Comparison of ENCODE assay signal across 31 cellular contexts in the genomic region with DNA sequence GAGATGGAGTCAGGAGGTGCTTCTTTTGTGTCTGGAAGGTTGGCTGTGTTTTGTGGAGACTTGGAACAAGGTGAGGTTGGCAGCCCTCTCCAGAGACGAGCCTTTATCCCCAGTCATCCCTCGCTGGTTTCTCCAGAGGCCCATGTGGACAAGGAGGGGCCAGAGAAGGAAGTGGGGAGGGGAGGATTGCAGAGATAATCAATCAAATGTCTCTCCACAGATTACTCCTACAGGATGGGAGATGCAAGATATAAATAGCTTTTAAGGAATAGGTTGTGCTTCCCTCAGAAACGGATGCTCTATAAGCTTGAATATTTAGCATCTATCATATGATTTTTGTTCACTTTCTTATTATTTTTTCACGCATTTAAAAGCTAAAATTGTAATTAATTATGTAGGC.
"Had no signal": no experiment of that assay in that cellular context is flagged by ENCODE, and none has a peak within 500 bp of the region (broad histone marks: within the 10 kb centered on the region; RNA-seq: fewer than 3 reads in every experiment).

No MANE protein-coding gene starts in this region.

- FAIRE-seq: endometrium, islet of Langerhans, small intestine had no signal

- H3K4me1 Mint-ChIP-seq: naive B cell; stimulated activated naive B cell treated with anti-CD40 and anti-IgM and Interleukin-4, amounts not matched to agents 10 μg/mL and 1 μg/mL and 100 μg/mL, for 72 hours had no signal

- H3K27me3 ChIP-seq: esophagus squamous epithelium, heart right ventricle, ovary, right lobe of liver, suprapubic skin, transverse colon, upper lobe of right lung, uterus had no signal

- H3K9me3 ChIP-seq: esophagus squamous epithelium, heart right ventricle, mucosa of descending colon, ovary, right lobe of liver, suprapubic skin, transverse colon, upper lobe of right lung, uterus had no signal

- ATAC-seq: effector memory CD8-positive, alpha-beta T cell; heart right ventricle; left colon; mucosa of descending colon; natural killer cell treated with Interleukin-12 subunit alpha and Interleukin-12 subunit beta and Interleukin-15 and Interleukin-18, amount 100 ng/mL, for 72 hours; right lobe of liver; stimulated activated naive B cell treated with anti-CD40 and anti-IgM and Interleukin-4, amounts not matched to agents 10 μg/mL and 1 μg/mL and 100 μg/mL, for 72 hours; upper lobe of right lung had no signal

- H3K4me1 ChIP-seq: esophagus squamous epithelium, heart right ventricle, right lobe of liver, suprapubic skin, transverse colon, upper lobe of right lung, uterus had no signal

- H3K36me3 ChIP-seq: esophagus squamous epithelium, heart right ventricle, ovary, right lobe of liver, suprapubic skin, transverse colon, upper lobe of right lung, uterus had no signal

- H3K4me3 Mint-ChIP-seq: effector memory CD8-positive, alpha-beta T cell; mesothelial cell of epicardium; naive B cell; natural killer cell treated with Interleukin-12 subunit alpha and Interleukin-12 subunit beta and Interleukin-15 and Interleukin-18, amount 100 ng/mL, for 72 hours; neural crest cell; stimulated activated naive B cell treated with anti-CD40 and anti-IgM and Interleukin-4, amounts not matched to agents 10 μg/mL and 1 μg/mL and 100 μg/mL, for 72 hours; stimulated activated naive CD8-positive, alpha-beta T cell treated with anti-CD3 and anti-CD28 coated beads, Interleukin-15, Interleukin-2, amounts not matched to agents 100 ng/mL and 50 ng/mL, for 24 hours had no signal

- H3K27me3 Mint-ChIP-seq: effector memory CD8-positive, alpha-beta T cell; natural killer cell treated with Interleukin-12 subunit alpha and Interleukin-12 subunit beta and Interleukin-15 and Interleukin-18, amount 100 ng/mL, for 72 hours; progenitor cell of endocrine pancreas; stimulated activated naive B cell treated with anti-CD40 and anti-IgM and Interleukin-4, amounts not matched to agents 10 μg/mL and 1 μg/mL and 100 μg/mL, for 72 hours; stimulated activated naive CD8-positive, alpha-beta T cell treated with anti-CD3 and anti-CD28 coated beads, Interleukin-15, Interleukin-2, amounts not matched to agents 100 ng/mL and 50 ng/mL, for 24 hours had no signal

- DNase-seq: cortex of kidney; effector memory CD8-positive, alpha-beta T cell; erythroblast; esophagus squamous epithelium; foreskin melanocyte; glutamatergic neuron; heart right ventricle; hippocampal formation; left colon; mesenchymal stem cell; mucosa of descending colon; naive B cell; nucleus accumbens; ovary; right lobe of liver; small intestine; stimulated activated CD4-positive, alpha-beta T cell treated with anti-CD3 and anti-CD28 coated beads, Interleukin-15, amount 100 ng/mL, for 24 hours; stimulated activated CD4-positive, alpha-beta T cell treated with anti-CD3 and anti-CD28 coated beads, Interleukin-2, amount 100 ng/mL, for 48 hours; stimulated activated naive B cell treated with anti-CD40 and anti-IgM and Interleukin-4, amounts not matched to agents 10 μg/mL and 1 μg/mL and 100 μg/mL, for 72 hours; transverse colon; upper lobe of right lung; uterus had no signal

- H3K27ac Mint-ChIP-seq: effector memory CD8-positive, alpha-beta T cell; naive B cell; natural killer cell treated with Interleukin-12 subunit alpha and Interleukin-12 subunit beta and Interleukin-15 and Interleukin-18, amount 100 ng/mL, for 72 hours; progenitor cell of endocrine pancreas; stimulated activated naive B cell treated with anti-CD40 and anti-IgM and Interleukin-4, amounts not matched to agents 10 μg/mL and 1 μg/mL and 100 μg/mL, for 72 hours; stimulated activated naive CD8-positive, alpha-beta T cell treated with anti-CD3 and anti-CD28 coated beads, Interleukin-15, Interleukin-2, amounts not matched to agents 100 ng/mL and 50 ng/mL, for 24 hours had no signal

- H3K27ac ChIP-seq: esophagus squamous epithelium, heart right ventricle, ovary, right lobe of liver, suprapubic skin, transverse colon, upper lobe of right lung, uterus had no signal

- H3K36me3 Mint-ChIP-seq: mesothelial cell of epicardium; naive B cell; natural killer cell treated with Interleukin-12 subunit alpha and Interleukin-12 subunit beta and Interleukin-15 and Interleukin-18, amount 100 ng/mL, for 72 hours; stimulated activated naive B cell treated with anti-CD40 and anti-IgM and Interleukin-4, amounts not matched to agents 10 μg/mL and 1 μg/mL and 100 μg/mL, for 72 hours had no signal

- H3K9me3 Mint-ChIP-seq: effector memory CD8-positive, alpha-beta T cell; naive B cell; natural killer cell treated with Interleukin-12 subunit alpha and Interleukin-12 subunit beta and Interleukin-15 and Interleukin-18, amount 100 ng/mL, for 72 hours; neural crest cell; stimulated activated naive B cell treated with anti-CD40 and anti-IgM and Interleukin-4, amounts not matched to agents 10 μg/mL and 1 μg/mL and 100 μg/mL, for 72 hours; stimulated activated naive CD8-positive, alpha-beta T cell treated with anti-CD3 and anti-CD28 coated beads, Interleukin-15, Interleukin-2, amounts not matched to agents 100 ng/mL and 50 ng/mL, for 24 hours had no signal

- H3K4me3 ChIP-seq: esophagus squamous epithelium, heart right ventricle, lung, mucosa of descending colon, ovary, right lobe of liver, suprapubic skin, transverse colon, upper lobe of right lung, uterus had no signal
